In the genomic region with DNA sequence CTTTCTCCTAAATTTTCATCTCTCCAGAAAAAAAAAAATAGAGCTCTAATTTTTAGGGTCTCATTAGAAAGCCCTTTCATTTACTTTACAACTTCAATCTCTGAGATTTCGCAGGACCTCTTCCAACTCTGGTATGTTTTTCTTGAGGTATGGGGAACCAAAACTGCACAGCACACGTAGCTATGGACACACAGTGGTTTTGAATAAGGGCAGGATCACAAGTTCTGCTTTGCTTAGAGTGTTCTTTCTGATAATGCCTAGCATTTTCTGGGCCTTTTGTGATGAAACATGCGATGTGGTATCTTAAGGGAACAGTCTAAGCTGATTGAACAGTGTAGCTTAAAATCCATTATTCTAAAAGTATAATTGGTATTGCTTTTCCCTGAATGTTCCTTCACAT, we compare ENCODE assay signal across 23 cellular contexts. TPM values are rescaled to one million over a fixed set of nuclear protein-coding genes. Genes with fewer than 3 reads are reported as not detected.
DNase-seq lines count a peak whose midpoint lies in the region; ATAC-seq and TF ChIP-seq lines count a peak whose summit lies in the region.
"Had no signal": no experiment of that assay in that cellular context is flagged by ENCODE, and none has a peak within 500 bp of the region (broad histone marks: within the 10 kb centered on the region; RNA-seq: fewer than 3 reads in every experiment).

No MANE protein-coding gene starts in this region.

- H3K23me2 ChIP-seq in H9 (ENCODE audit: insufficient read length, low read depth, low read length, poor library complexity, severe bottlenecking) = no peaks in the 10 kb centered on the region

- no peak overlapping the region for H2BK120ac ChIP-seq in H9 (ENCODE audit: low read depth, low read length, poor library complexity, severe bottlenecking)

- no peak overlapping the region for H2AFZ ChIP-seq in H9 (ENCODE audit: low read length)

- intact Hi-C loops in sigmoid colon (cut with DNase I) = no loop called here

- H3K27ac ChIP-seq in CD4-positive, CD25-positive, alpha-beta regulatory T cell (ENCODE audit: insufficient read depth, low read length, poor library complexity, severe bottlenecking) = peak overlapping the region; percentile 31
- H3K27ac ChIP-seq in HL-60 (replicated peaks) (peak overlapping the region; percentile 33), H9 (ENCODE audit: insufficient read length, low read depth, low read length) (no peak overlapping the region), sigmoid colon (no peak overlapping the region)
- H3K27ac ChIP-seq: cardiac muscle cell, foreskin keratinocyte, Peyer's patch, thoracic aorta had no signal

- no CpG with 5 or more reads among the region's 3 CpGs for WGBS in H9 (ENCODE audit: extremely low coverage, insufficient read length, low lambda C conversion rate)
- WGBS in sigmoid colon, 2 donors = 80 to 90% methylated on average over 3 of the region's 3 CpGs

- peaks cover 28% of the 10 kb centered on the region for H3K36me3 Mint-ChIP-seq in CD4-positive, CD25-positive, alpha-beta regulatory T cell
- H3K36me3 Mint-ChIP-seq in memory B cell (peaks cover 26% of the 10 kb centered on the region), H9 (ENCODE audit: insufficient read depth in 1 of 3, low read depth in 3 of 3) (peaks cover 4 to 9% (median 9%) of the 10 kb centered on the region in 3 experiments; a peak in 6 of 7 replicates)

- no peak overlapping the region for H2BK5ac ChIP-seq in H9 (ENCODE audit: insufficient read length, low read length)

- no peak overlapping the region for H4K5ac ChIP-seq in H9 (ENCODE audit: insufficient read length, low read depth, low read length)

- TF ChIP-seq EP300 in sigmoid colon (IDR thresholded peaks at IDR 0.05) = no peak

- no peak overlapping the region for H3K23ac ChIP-seq in H9 (ENCODE audit: insufficient read length, low read depth, low read length)

- no peak overlapping the region for H3K4me3 Mint-ChIP-seq in CD4-positive, CD25-positive, alpha-beta regulatory T cell
- H3K4me3 Mint-ChIP-seq in memory B cell (peak overlapping the region; percentile 0), H9 (no peak overlapping the region)
- H3K4me3 Mint-ChIP-seq: CD8-positive, alpha-beta memory T cell; neural crest cell had no signal

- H2BK20ac ChIP-seq in H9 (ENCODE audit: low read depth, low read length, poor library complexity, severe bottlenecking) = no peak overlapping the region

- no peaks in the 10 kb centered on the region; the same call in 1 of the 2 replicates for H3K79me2 ChIP-seq in H9 (ENCODE audit: insufficient read depth, low read length)

- H3K9ac ChIP-seq in H9 (ENCODE audit: extremely low read depth, insufficient read length, low read length) = no peak overlapping the region

- no peak for TF ChIP-seq POLR2A in sigmoid colon (IDR thresholded peaks at IDR 0.05)

- no peaks in the 10 kb centered on the region for H3K79me1 ChIP-seq in H9 (ENCODE audit: insufficient read depth, low read depth, low read length, poor library complexity, severe bottlenecking)

- H3K9me3 ChIP-seq in CD4-positive, CD25-positive, alpha-beta regulatory T cell (ENCODE audit: control insufficient read depth in 2 of 2, low read length in 2 of 2) = no peaks in the 10 kb centered on the region
- H3K9me3 ChIP-seq in H9 (ENCODE audit: control insufficient read depth, low read depth, low read length) = no peaks in the 10 kb centered on the region
- no peaks in the 10 kb centered on the region for H3K9me3 ChIP-seq in sigmoid colon
- H3K9me3 ChIP-seq: Peyer's patch, thoracic aorta had no signal

- no peak overlapping the region for H3T11ph ChIP-seq in H9 (ENCODE audit: low read length)

- H3K27ac Mint-ChIP-seq in CD4-positive, CD25-positive, alpha-beta regulatory T cell = peak overlapping the region in 2 of 3 donors; percentile 28 to 91
- H3K27ac Mint-ChIP-seq in memory B cell = peak overlapping the region; percentile 86
- H3K27ac Mint-ChIP-seq in H9 = no peak overlapping the region

- no peak overlapping the region for H2AK5ac ChIP-seq in H9 (ENCODE audit: insufficient read length, low read length)

- no peak overlapping the region for H4K8ac ChIP-seq in H9 (replicated peaks; ENCODE audit: insufficient read length, low read depth, low read length)

- H4K91ac ChIP-seq in H9 (ENCODE audit: insufficient read length, low read depth, low read length) = no peak overlapping the region

- H3K9me3 Mint-ChIP-seq in CD4-positive, CD25-positive, alpha-beta regulatory T cell = peaks cover 0 to 1% (median 0%) of the 10 kb centered on the region in 7 donors
- H3K9me3 Mint-ChIP-seq in memory B cell = no peaks in the 10 kb centered on the region
- H3K9me3 Mint-ChIP-seq in H9 = no peaks in the 10 kb centered on the region; a peak in 2 of 5 replicates
- H3K9me3 Mint-ChIP-seq: CD8-positive, alpha-beta memory T cell; neural crest cell had no signal

- H3K27me3 Mint-ChIP-seq in CD4-positive, CD25-positive, alpha-beta regulatory T cell = no peaks in the 10 kb centered on the region
- no peaks in the 10 kb centered on the region for H3K27me3 Mint-ChIP-seq in memory B cell
- no peaks in the 10 kb centered on the region for H3K27me3 Mint-ChIP-seq in H9 (ENCODE audit: low read depth)
- H3K27me3 Mint-ChIP-seq: CD8-positive, alpha-beta memory T cell had no signal

- H3K4me1 ChIP-seq in CD4-positive, CD25-positive, alpha-beta regulatory T cell (ENCODE audit: control insufficient read depth, insufficient read depth, low read length, poor library complexity, severe bottlenecking) = no peaks in the 10 kb centered on the region
- H3K4me1 ChIP-seq in H9 (ENCODE audit: insufficient read depth, low read length) (no peaks in the 10 kb centered on the region), sigmoid colon (peaks cover 0 to 21% (median 17%) of the 10 kb centered on the region in 4 donors)
- H3K4me1 ChIP-seq: foreskin keratinocyte had no signal

- no peaks in the 10 kb centered on the region for H4K20me1 ChIP-seq in H9 (ENCODE audit: control insufficient read depth, insufficient read depth, insufficient read length)

- no peak overlapping the region for H3K56ac ChIP-seq in H9 (ENCODE audit: insufficient read length, low read depth, low read length)

- H3K4me3 ChIP-seq in CD4-positive, CD25-positive, alpha-beta regulatory T cell (ENCODE audit: low read depth, low read length) = no peak overlapping the region
- H3K4me3 ChIP-seq in HL-60 (replicated peaks; ENCODE audit: insufficient read depth, low read length) (no peak overlapping the region), sigmoid colon (no peak overlapping the region)
- H3K4me3 ChIP-seq: cardiac muscle cell, Peyer's patch, thoracic aorta had no signal

- no peak overlapping the region for H3K4ac ChIP-seq in H9 (ENCODE audit: low read depth, low read length)

- H2BK12ac ChIP-seq in H9 (ENCODE audit: insufficient read length, low read depth, low read length) = no peak overlapping the region

- no peak overlapping the region for H3K4me2 ChIP-seq in H9 (ENCODE audit: insufficient read depth, insufficient read length, low read length)

- peaks cover 34% of the 10 kb centered on the region for H3K36me3 ChIP-seq in CD4-positive, CD25-positive, alpha-beta regulatory T cell (ENCODE audit: control insufficient read depth, insufficient read depth, low read length)
- H3K36me3 ChIP-seq in sigmoid colon = peaks cover 0 to 20% (median 9%) of the 10 kb centered on the region in 4 donors

- peaks cover 27 to 60% (median 36%) of the 10 kb centered on the region in 4 donors for H3K4me1 Mint-ChIP-seq in CD4-positive, CD25-positive, alpha-beta regulatory T cell
- peaks cover 29% of the 10 kb centered on the region for H3K4me1 Mint-ChIP-seq in memory B cell
- peaks cover 13 to 14% of the 10 kb centered on the region in 2 experiments for H3K4me1 Mint-ChIP-seq in H9

- TF ChIP-seq CTCF in HL-60 (IDR thresholded peaks at IDR 0.05; ENCODE audit: insufficient read depth, low read length) (no peak), H9 (conservative IDR thresholded peaks at IDR 0.05) (no peak), sigmoid colon (IDR thresholded peaks at IDR 0.05) (no peak)

- no peak overlapping the region for H2BK15ac ChIP-seq in H9 (ENCODE audit: low read depth, low read length)

- no peak for DNase-seq in CD4-positive, CD25-positive, alpha-beta regulatory T cell
- peak in 1 of 2 experiments; percentile 61 for DNase-seq in HL-60 (ENCODE audit: low read depth in 1 of 2, low spot score in 1 of 2)
- DNase-seq in SIG-M5 (lab: John Stamatoyannopoulos, UW) = peak; percentile 43
- no peak for DNase-seq in memory B cell (ENCODE audit: low spot score in 2 of 2)
- no peak for DNase-seq in H9
- no peak for DNase-seq in sigmoid colon
- no peak for DNase-seq in T-helper 9 cell
- DNase-seq: activated CD4-positive, alpha-beta T cell treated with anti-CD3 and anti-CD28 coated beads for 48 hours; activated gamma-delta T cell treated with Interleukin-2 at 50 U/mL for 16 hours; amygdala; CD8-positive, alpha-beta memory T cell; foreskin keratinocyte; hypothalamus; mammary epithelial cell; NCI-H1417; NCI-H69; Peyer's patch; stimulated activated CD4-positive, alpha-beta T cell treated with anti-CD3 and anti-CD28 coated beads, Interleukin-12 subunit alpha, Interleukin-12 subunit beta, amount 100 ng/mL, for 4 hours had no signal

- no peak for ATAC-seq in CD4-positive, CD25-positive, alpha-beta regulatory T cell (ENCODE audit: low read depth in 2 of 2)
- peak; percentile 90 for ATAC-seq in memory B cell (ENCODE audit: low read depth)
- no peak for ATAC-seq in GM21447 (IDR thresholded peaks at IDR 0.05; ENCODE audit: unreplicated experiment)
- ATAC-seq: foreskin keratinocyte, SK-N-SH treated with all-trans-retinoic acid at 6 μM for 48 hours had no signal

- H3K27me3 ChIP-seq in CD4-positive, CD25-positive, alpha-beta regulatory T cell (ENCODE audit: control insufficient read depth, insufficient read depth, low read length) = no peaks in the 10 kb centered on the region
- no peaks in the 10 kb centered on the region for H3K27me3 ChIP-seq in HL-60 (ENCODE audit: insufficient read depth, poor library complexity, severe bottlenecking)
- H3K27me3 ChIP-seq in H9 (ENCODE audit: insufficient read depth, low read length) = no peaks in the 10 kb centered on the region
- no peaks in the 10 kb centered on the region for H3K27me3 ChIP-seq in sigmoid colon
- H3K27me3 ChIP-seq: cardiac muscle cell, foreskin keratinocyte, Peyer's patch had no signal

- no peak overlapping the region for H3K18ac ChIP-seq in H9 (ENCODE audit: insufficient read length, low read depth, low read length)

- no peak overlapping the region for H3K14ac ChIP-seq in H9 (ENCODE audit: insufficient read depth, low read length)

RNA-seq across cellular contexts. Expression of a gene that starts 25.3 kb away (rescaled TPM):
- 39.8 TPM for total RNA-seq in CD4-positive, CD25-positive, alpha-beta regulatory T cell
- polyA plus RNA-seq in CD4-positive, CD25-positive, alpha-beta regulatory T cell = 1 to 10 TPM; 3.8 to 4.3 (median 4.2) TPM
- total RNA-seq in H9 (2021) (32.7 and 34.6 TPM in 2 replicates), sigmoid colon (10 to 100 TPM; 12.5 to 14.1 (median 13.7) TPM)
- 10 to 100 TPM in 1 of 3 donors, 1 to 10 TPM in 2; 6.0 to 20.4 (median 8.1) TPM for polyA plus RNA-seq in sigmoid colon

RNA-seq across cellular contexts. Expression of a gene that starts 43.4 kb away (rescaled TPM):
- total RNA-seq in CD4-positive, CD25-positive, alpha-beta regulatory T cell = 0.22 TPM
- polyA plus RNA-seq in CD4-positive, CD25-positive, alpha-beta regulatory T cell = not detected
- total RNA-seq in H9 (2021) (17.7 and 18.0 TPM in 2 replicates), sigmoid colon (10 to 100 TPM in 2 of 4 donors, 1 to 10 TPM in 2; 3.9 to 41.0 (median 14.2) TPM)
- 1 to 10 TPM in 1 of 3 donors, under 1 TPM in 2; under 0.01 to 2.4 (median under 0.01) TPM for polyA plus RNA-seq in sigmoid colon

RNA-seq across cellular contexts. Expression of a gene that starts 57.8 kb away (rescaled TPM):
- total RNA-seq in CD4-positive, CD25-positive, alpha-beta regulatory T cell = 72.9 TPM
- 100 to 1,000 TPM; 152 to 186 (median 163) TPM for polyA plus RNA-seq in CD4-positive, CD25-positive, alpha-beta regulatory T cell
- 250 and 252 TPM in 2 replicates for total RNA-seq in H9 (2021)
- total RNA-seq in sigmoid colon = 100 to 1,000 TPM in 2 of 4 donors, 10 to 100 TPM in 2; 83.9 to 153 (median 112) TPM
- polyA plus RNA-seq in sigmoid colon = 100 to 1,000 TPM; 152 to 216 (median 166) TPM

Comparison
In these comparisons a context has a peak if more than half of its experiments do, and no peak if none do; other contexts are left out.
1. H3K27ac ChIP-seq: peak in CD4-positive, CD25-positive, alpha-beta regulatory T cell (single experiment) and HL-60 (single experiment); none in H9 (single experiment) and sigmoid colon (0 of 4).
2. H3K27ac Mint-ChIP-seq: peak in CD4-positive, CD25-positive, alpha-beta regulatory T cell (2 of 3) and memory B cell (single experiment); none in H9 (0 of 3).